ENCODE assay signal across 8 cellular contexts in genomic region chrX:71178908-71179307, GRCh38. TPM values are rescaled to one million over a fixed set of nuclear protein-coding genes. Genes with fewer than 3 reads are reported as not detected.
A peak's percentile ranks its signal among the peaks of the same experiment; 100 is the strongest.
DNase-seq lines count a peak whose midpoint lies in the region; ATAC-seq and TF ChIP-seq lines count a peak whose summit lies in the region.

No MANE protein-coding gene starts in this region.

- POLR2A ChIA-PET in BJ (lab: Charles Lee), result no interaction called here
- POLR2A ChIA-PET in WTC11 (lab: Charles Lee), result interaction anchor here (0.6 kb wide), 1 partner anchor 48 kb away, joined by 6 read pairs; no protein-coding TSS in a partner anchor

- H3K79me2 ChIP-seq in GM23248 (ENCODE audit: insufficient read depth), result no peaks in the 10 kb centered on the region

- TF ChIP-seq CTCF in BJ (IDR thresholded peaks at IDR 0.05; ENCODE audit: insufficient read depth, low read depth, low read length) (peak; percentile 58), WTC11 (IDR thresholded peaks at IDR 0.05) (peak; percentile 46; the same call in 1 of the 2 replicates), dorsolateral prefrontal cortex (IDR thresholded peaks at IDR 0.05 in 54 of 56, conservative IDR thresholded peaks at IDR 0.05 in 2 of 56; ENCODE audit: low read depth in 1 of 56, partially characterized antibody in 56 of 56) (peak; percentile 25 to 85 (median 74)), thoracic aorta (IDR thresholded peaks at IDR 0.05) (peak; percentile 57)

- H3K36me3 ChIP-seq in BJ (ENCODE audit: control insufficient read depth, insufficient read depth, low read length), result no peaks in the 10 kb centered on the region
- no peaks in the 10 kb centered on the region for H3K36me3 ChIP-seq in GM23248 (ENCODE audit: low read depth)
- H3K36me3 ChIP-seq in thoracic aorta, result no peaks in the 10 kb centered on the region

- no peaks in the 10 kb centered on the region for H3K9me3 Mint-ChIP-seq in WTC11
- no peaks in the 10 kb centered on the region for H3K9me3 Mint-ChIP-seq in memory B cell

- H3K9ac ChIP-seq in GM23248, result 0 out of 2 replicates have a peak overlapping the region, but pooled peaks have one; percentile 36

- H3K27ac ChIP-seq in GM23248, result peak overlapping the region; percentile 64
- peak overlapping the region in 9 of 59 donors; percentile 15 to 58 (median 48) for H3K27ac ChIP-seq in dorsolateral prefrontal cortex
- no peak overlapping the region for H3K27ac ChIP-seq in thoracic aorta

- H3K9me2 ChIP-seq in GM23248 (ENCODE audit: insufficient read depth), result no peaks in the 10 kb centered on the region

- no peaks in the 10 kb centered on the region for H4K20me1 ChIP-seq in GM23248 (ENCODE audit: insufficient read depth)

- 0 to 6% methylated on average over 2 to 4 of the region's 4 CpGs for WGBS in GM23248 (ENCODE audit: low coverage in 1 of 2, low lambda C conversion rate in 2 of 2, missing lambda C conversion rate in 2 of 2), 2 experiments

- intact Hi-C loops in dorsolateral prefrontal cortex (cut with DNase I), result loop anchor here in 1 of 2 donors (2.0 kb wide), 1 partner anchor 182 kb away; no protein-coding TSS in a partner anchor

- H2AFZ ChIP-seq in GM23248, result peak overlapping the region; percentile 47

- H3K4me1 ChIP-seq in GM23248 (ENCODE audit: insufficient read depth), result peaks cover 21% of the 10 kb centered on the region
- peaks cover 0 to 6% of the 10 kb centered on the region in 2 donors for H3K4me1 ChIP-seq in thoracic aorta (ENCODE audit: control insufficient read depth in 1 of 2, low read depth in 2 of 2)

- H3K4me3 Mint-ChIP-seq in WTC11 (no peak overlapping the region), memory B cell (no peak overlapping the region)

- CTCF ChIA-PET in BJ (lab: Yijun Ruan, JAX) (interaction anchor here (0.6 to 4.0 kb wide), 8 partner anchors 34 to 410 kb away, joined by 3 to 26 read pairs (median 4); partner anchors contain the start of gene NLGN3), WTC11 (lab: Charles Lee) (interaction anchor here (1.0 to 1.1 kb wide), 2 partner anchors 80 to 726 kb away, joined by 3 read pairs; no protein-coding TSS in a partner anchor)

- H3K36me3 Mint-ChIP-seq in WTC11, result no peaks in the 10 kb centered on the region
- peaks cover 4% of the 10 kb centered on the region for H3K36me3 Mint-ChIP-seq in memory B cell

- peaks cover 5% of the 10 kb centered on the region; the same call in 1 of the 2 replicates for H3F3A ChIP-seq in GM23248 (ENCODE audit: insufficient read depth)

- no peak overlapping the region for H3K27ac Mint-ChIP-seq in WTC11
- H3K27ac Mint-ChIP-seq in memory B cell, result no peak overlapping the region

- DNase-seq in BJ (ENCODE audit: low read depth) (no peak), GM23248 (peak; percentile 74), NCI-H2196 (lab: John Stamatoyannopoulos, UW; ENCODE audit: unreplicated experiment) (peak; percentile 58), WTC11 (ENCODE audit: low spot score) (peak; percentile 46), dorsolateral prefrontal cortex (peak in 6 of 10 donors; percentile 45 to 76 (median 58)), memory B cell (ENCODE audit: low spot score in 2 of 2) (peak; percentile 29 to 46), thoracic aorta (ENCODE audit: low spot score) (no peak), cerebellar nuclear complex (lab: John Stamatoyannopoulos, UW) (no peak)

- H3K4me1 Mint-ChIP-seq in WTC11 (peaks cover 31% of the 10 kb centered on the region), memory B cell (peaks cover 3% of the 10 kb centered on the region)

- no peak overlapping the region for H3K4me3 ChIP-seq in BJ (ENCODE audit: low read depth, low read length)
- no peak overlapping the region for H3K4me3 ChIP-seq in GM23248
- H3K4me3 ChIP-seq in dorsolateral prefrontal cortex, result no peak overlapping the region
- H3K4me3 ChIP-seq in thoracic aorta, result no peak overlapping the region

- peak; percentile 23 for ATAC-seq in WTC11
- ATAC-seq in memory B cell (ENCODE audit: low read depth), result no peak
- ATAC-seq in thoracic aorta (ENCODE audit: insufficient number of reproducible peaks, low FRiP score, low read depth), result no peak

- no peak overlapping the region for H3K4me2 ChIP-seq in GM23248 (ENCODE audit: unreplicated experiment)

- in situ Hi-C loops in GM23248 (cut with MboI), result loop anchor here (25.0 kb wide), 1 partner anchor 417 kb away; no protein-coding TSS in a partner anchor

- H3K9me3 ChIP-seq in GM23248 (ENCODE audit: low read depth), result no peaks in the 10 kb centered on the region
- no peaks in the 10 kb centered on the region for H3K9me3 ChIP-seq in thoracic aorta

- no peaks in the 10 kb centered on the region for H3K27me3 Mint-ChIP-seq in WTC11 (ENCODE audit: low read depth)
- H3K27me3 Mint-ChIP-seq in memory B cell, result no peaks in the 10 kb centered on the region

- no peaks in the 10 kb centered on the region for H3K27me3 ChIP-seq in BJ (ENCODE audit: control insufficient read depth, insufficient read depth, low read length)
- no peaks in the 10 kb centered on the region for H3K27me3 ChIP-seq in GM23248 (replicated peaks; ENCODE audit: insufficient read depth)
- H3K27me3 ChIP-seq in dorsolateral prefrontal cortex, result peaks cover 0 to 58% (median 4%) of the 10 kb centered on the region in 45 donors
- no peaks in the 10 kb centered on the region for H3K27me3 ChIP-seq in thoracic aorta (replicated peaks; ENCODE audit: insufficient read depth)

TF ChIP-seq in WTC11, 78 proteins besides CTCF, POLR2A, EP300 and RAD21 (continues in another document):
- no peak for TF ChIP-seq FOXK1 (CRISPR knock-in tag; IDR thresholded peaks at IDR 0.05)
- no peak for TF ChIP-seq NR3C1 (CRISPR knock-in tag; conservative IDR thresholded peaks at IDR 0.05; ENCODE audit: low read depth)
- no peak for TF ChIP-seq FOXJ3 (CRISPR knock-in tag; IDR thresholded peaks at IDR 0.05; ENCODE audit: borderline replicate concordance)
- TF ChIP-seq SMAD4 (CRISPR knock-in tag; IDR thresholded peaks at IDR 0.05), result no peak
- TF ChIP-seq FOXP4 (CRISPR knock-in tag; IDR thresholded peaks at IDR 0.05), result no peak
- no peak for TF ChIP-seq RELA (CRISPR knock-in tag; IDR thresholded peaks at IDR 0.05; ENCODE audit: borderline replicate concordance)
- TF ChIP-seq MAX (CRISPR knock-in tag; IDR thresholded peaks at IDR 0.05), result no peak
- TF ChIP-seq, protein P1, sequence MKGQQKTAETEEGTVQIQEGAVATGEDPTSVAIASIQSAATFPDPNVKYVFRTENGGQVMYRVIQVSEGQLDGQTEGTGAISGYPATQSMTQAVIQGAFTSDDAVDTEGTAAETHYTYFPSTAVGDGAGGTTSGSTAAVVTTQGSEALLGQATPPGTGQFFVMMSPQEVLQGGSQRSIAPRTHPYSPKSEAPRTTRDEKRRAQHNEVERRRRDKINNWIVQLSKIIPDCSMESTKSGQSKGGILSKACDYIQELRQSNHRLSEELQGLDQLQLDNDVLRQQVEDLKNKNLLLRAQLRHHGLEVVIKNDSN (CRISPR knock-in tag; IDR thresholded peaks at IDR 0.05), result no peak
- TF ChIP-seq ATF6 (CRISPR knock-in tag; IDR thresholded peaks at IDR 0.05), result no peak
- TF ChIP-seq GABPB1 (CRISPR knock-in tag; IDR thresholded peaks at IDR 0.05), result no peak
- TF ChIP-seq NFYB (CRISPR knock-in tag; conservative IDR thresholded peaks at IDR 0.05; ENCODE audit: low read depth), result no peak
- no peak for TF ChIP-seq MYBL2 (CRISPR knock-in tag; IDR thresholded peaks at IDR 0.05)
- no peak for TF ChIP-seq CREM (CRISPR knock-in tag; IDR thresholded peaks at IDR 0.05)

RNA-seq across cellular contexts. Expression of gene NLGN3, which starts 34.3 kb away (rescaled TPM):
- 0.22 and 0.27 TPM in 2 replicates for polyA plus RNA-seq in BJ (2011; rRNA removed)
- 0.10 and 0.19 TPM in 2 replicates for polyA minus RNA-seq in BJ (2011; rRNA and poly(A)+ RNA removed)
- 0.11 and 0.63 TPM in 2 replicates for total RNA-seq in GM23248 (2014; rRNA removed; shearing (Covaris generic))
- 0.10 and 0.34 TPM in 2 replicates for polyA plus RNA-seq in GM23248 (2016; fragmentation: Nextera tagmentation; extraction: Ambion mirVana)
- total RNA-seq in WTC11 (2021), result 10.6 to 11.7 TPM (median 10.8 TPM) in 3 replicates
- total RNA-seq in dorsolateral prefrontal cortex, result 10 to 100 TPM; 39.2 to 90.6 (median 57.8) TPM
- total RNA-seq in thoracic aorta, result 1 to 10 TPM; 1.1 to 1.8 TPM

RNA-seq across cellular contexts. Expression of gene GJB1, which starts 44.1 kb away (rescaled TPM):
- not detected in 2 replicates for polyA plus RNA-seq in BJ (2011; rRNA removed)
- not detected in 2 replicates for polyA minus RNA-seq in BJ (2011; rRNA and poly(A)+ RNA removed)
- total RNA-seq in GM23248 (2014; rRNA removed; shearing (Covaris generic)), result not detected in 2 replicates
- polyA plus RNA-seq in GM23248 (2016; fragmentation: Nextera tagmentation; extraction: Ambion mirVana), result not detected in 2 replicates
- total RNA-seq in WTC11 (2021), result 0.14 to 0.21 TPM (median 0.17 TPM) in 3 replicates
- total RNA-seq in dorsolateral prefrontal cortex, result 100 to 1,000 TPM in 2 of 120 experiments, 10 to 100 TPM in 101, 1 to 10 TPM in 17; 2.2 to 150 (median 24.8) TPM
- not detected for total RNA-seq in thoracic aorta

Comparison
In these comparisons a context has a peak if more than half of its experiments do, and no peak if none do; other contexts are left out.
1. DNase-seq: peak in GM23248 (single experiment), NCI-H2196 (single experiment), WTC11 (single experiment), dorsolateral prefrontal cortex (6 of 10) and memory B cell (2 of 2); none in BJ (single experiment), thoracic aorta (single experiment) and cerebellar nuclear complex (0 of 2).
2. Peak in every context shown above with its lines, with median percentiles within 50 percentile points of each other: CTCF ChIP-seq.